In genomic region chr12:12350868-12351463, GRCh38 we compare ENCODE assay signal across 8 cellular contexts. TPM values are rescaled to one million over a fixed set of nuclear protein-coding genes. Genes with fewer than 3 reads are reported as not detected.
DNase-seq lines count a peak whose midpoint lies in the region; ATAC-seq, FAIRE-seq and TF ChIP-seq lines count a peak whose summit lies in the region.

No MANE protein-coding gene starts in this region.

- WGBS in esophagus, 2 donors: 48 to 55% methylated on average over 3 of the region's 3 CpGs
- WGBS in psoas muscle, 3 donors: 87 to 92% (median 91%) methylated on average over 3 of the region's 3 CpGs

- H3K36me3 ChIP-seq in Panc1 (ENCODE audit: control insufficient read depth, insufficient read depth, low read length): no peaks in the 10 kb centered on the region
- H3K36me3 ChIP-seq in esophagus (ENCODE audit: control insufficient read depth in 2 of 2, insufficient read depth in 2 of 2, low read length in 1 of 2): peaks cover 0 to 3% of the 10 kb centered on the region in 2 donors
- H3K36me3 ChIP-seq in psoas muscle (ENCODE audit: insufficient read depth in 1 of 2, low read depth in 1 of 2): no peaks in the 10 kb centered on the region

- no peak for TF ChIP-seq POLR2A in H54 (IDR thresholded peaks at IDR 0.05; ENCODE audit: low read depth, low read length)

- no peak overlapping the region; a peak in 1 of 4 replicates for H3K4me3 ChIP-seq in Panc1 (ENCODE audit: low read depth in 2 of 2, low read length in 2 of 2)
- no peak overlapping the region for H3K4me3 ChIP-seq in esophagus (ENCODE audit: low read depth in 1 of 2, low read length in 2 of 2)
- H3K4me3 ChIP-seq in psoas muscle: peak overlapping the region; percentile 75

- ATAC-seq in Panc1 (peak; percentile 31; the same call in 1 of the 2 replicates), psoas muscle (no peak), GM21737 (IDR thresholded peaks at IDR 0.05; ENCODE audit: unreplicated experiment) (no peak)

- BruUV-seq in Panc1 (replicated peaks; lab: Mats Ljungman, UMichigan): no TSS peak

- intact Hi-C loops in Panc1 (cut with micrococcal nuclease; ENCODE audit: unreplicated experiment) (no loop called here), psoas muscle (cut with DNase I) (loop anchor here in 1 of 2 donors (10.0 kb wide), 1 partner anchor 364 kb away; the partner anchor contains the start of gene CDKN1B)

- in situ Hi-C loops in Panc1 (cut with HindIII; ENCODE audit: low pct_unique_long_range_greater_than_20kb, low sequenced_read_pairs): no loop called here

- H3K27ac ChIP-seq in Panc1 (ENCODE audit: low read length): no peak overlapping the region
- H3K27ac ChIP-seq in esophagus (ENCODE audit: low read depth in 2 of 2, low read length in 1 of 2): peak overlapping the region; percentile 35 to 66
- H3K27ac ChIP-seq in psoas muscle: no peak overlapping the region

- 0 out of 2 replicates have a peak, but pooled peaks cover 4% of the 10 kb centered on the region for H3K4me1 ChIP-seq in Panc1 (ENCODE audit: control insufficient read depth, insufficient read depth, low read length)
- no peaks in the 10 kb centered on the region for H3K4me1 ChIP-seq in esophagus (ENCODE audit: control insufficient read depth in 2 of 2, insufficient read depth in 2 of 2, low read length in 1 of 2)
- no peaks in the 10 kb centered on the region for H3K4me1 ChIP-seq in psoas muscle

- FAIRE-seq in H54 (lab: Jason Lieb, UNC): peak; percentile 52

- H3K27me3 ChIP-seq in Panc1 (ENCODE audit: control insufficient read depth, insufficient read depth, low read length) (no peaks in the 10 kb centered on the region), esophagus (ENCODE audit: control insufficient read depth in 1 of 2, insufficient read depth in 2 of 2, low read length in 2 of 2) (no peaks in the 10 kb centered on the region), psoas muscle (ENCODE audit: insufficient read depth in 3 of 3, low read length in 2 of 3) (no peaks in the 10 kb centered on the region)

- TF ChIP-seq CTCF in Panc1 (IDR thresholded peaks at IDR 0.05): no peak
- TF ChIP-seq CTCF in psoas muscle (IDR thresholded peaks at IDR 0.05): no peak

- POLR2A ChIA-PET in Panc1 (lab: Charles Lee): no interaction called here

- DNase-seq in H54 (ENCODE audit: insufficient read length, low spot score): no peak
- no peak for DNase-seq in Panc1 (ENCODE audit: low read depth, low spot score)
- DNase-seq in psoas muscle: no peak
- no peak for DNase-seq in NK-92 treated with Interleukin-12 subunit alpha and Interleukin-12 subunit beta, amount 100 ng/mL, for 24 hours (lab: John Stamatoyannopoulos, UW)
- no peak for DNase-seq in GM03348 (ENCODE audit: low spot score)
- DNase-seq in SHP77 treated with DMSO at 0.1 percent for 48 hours (lab: John Stamatoyannopoulos, UW): no peak

- CTCF ChIA-PET in Panc1 (lab: Charles Lee): interaction anchor here (0.6 kb wide), 1 partner anchor 315 kb away, joined by 7 read pairs; no protein-coding TSS in a partner anchor

- H3K9me3 ChIP-seq in Panc1 (ENCODE audit: control insufficient read depth, insufficient read depth, low read depth, low read length) (no peaks in the 10 kb centered on the region), esophagus (ENCODE audit: control insufficient read depth in 2 of 2, insufficient read depth in 1 of 2, low read depth in 1 of 2, low read length in 1 of 2) (no peaks in the 10 kb centered on the region), psoas muscle (no peaks in the 10 kb centered on the region)

RNA-seq across cellular contexts. Expression of gene MANSC1, which starts 0.9 kb away (rescaled TPM):
- total RNA-seq in Panc1 (2021; ENCODE audit: unreplicated experiment): 10.0 TPM
- 9.6 TPM for polyA plus RNA-seq in Panc1 (2012; ENCODE audit: insufficient read length)
- polyA plus RNA-seq in esophagus: 10 to 100 TPM; 13.7 to 26.5 TPM
- total RNA-seq in psoas muscle: 1 to 10 TPM; 2.8 to 3.5 (median 3.3) TPM
- polyA plus RNA-seq in psoas muscle: 1 to 10 TPM; 2.2 to 3.6 (median 3.2) TPM

RNA-seq across cellular contexts. Expression of gene BORCS5, which starts 5.9 kb away (rescaled TPM):
- 7.8 TPM for total RNA-seq in Panc1 (2021; ENCODE audit: unreplicated experiment)
- 8.5 TPM for polyA plus RNA-seq in Panc1 (2012; ENCODE audit: insufficient read length)
- polyA plus RNA-seq in esophagus: 10 to 100 TPM in 1 of 2 donors, 1 to 10 TPM in 1; 2.6 to 11.1 TPM
- 10 to 100 TPM; 10.7 to 13.3 (median 11.8) TPM for total RNA-seq in psoas muscle
- polyA plus RNA-seq in psoas muscle: 10 to 100 TPM in 1 of 3 donors, 1 to 10 TPM in 2; 4.3 to 12.3 (median 8.5) TPM

Comparison
In these comparisons a context has a peak if more than half of its experiments do, and no peak if none do; other contexts are left out.
1. H3K27ac ChIP-seq: peak in esophagus (2 of 2); none in Panc1 (single experiment) and psoas muscle (single experiment).